19 cellular contexts compared by ENCODE assay signal in genomic region chr14:24037658-24038037, GRCh38. TPM values are rescaled to one million over a fixed set of nuclear protein-coding genes. Genes with fewer than 3 reads are reported as not detected.
DNase-seq lines count a peak whose midpoint lies in the region; ATAC-seq and TF ChIP-seq lines count a peak whose summit lies in the region.
"Had no signal": no experiment of that assay in that cellular context is flagged by ENCODE, and none has a peak within 500 bp of the region (broad histone marks: within the 10 kb centered on the region; RNA-seq: fewer than 3 reads in every experiment).

No MANE protein-coding gene starts in this region.

- peak overlapping the region; percentile 67 for H3K9ac ChIP-seq in neuronal stem cell (ENCODE audit: low read depth, low read length, poor library complexity)

- no peak overlapping the region for H2BK120ac ChIP-seq in neuronal stem cell (ENCODE audit: low read depth, low read length)

- H4K91ac ChIP-seq in neuronal stem cell (ENCODE audit: low read depth, low read length, poor library complexity): no peak overlapping the region

- H2BK5ac ChIP-seq in neuronal stem cell (ENCODE audit: low read length): no peak overlapping the region

- no peak overlapping the region for H2BK12ac ChIP-seq in neuronal stem cell (ENCODE audit: low read length)

- no peaks in the 10 kb centered on the region for H3K79me1 ChIP-seq in neuronal stem cell (ENCODE audit: low read depth, low read length)

- peaks cover 0 to 12% (median 0%) of the 10 kb centered on the region in 3 experiments for H3K27me3 ChIP-seq in neuronal stem cell (ENCODE audit: control insufficient read depth in 3 of 3, insufficient read depth in 3 of 3, low read depth in 1 of 3, low read length in 3 of 3)
- H3K27me3 ChIP-seq: adrenal gland, SJCRH30 had no signal

- TF ChIP-seq CTCF in GM13976 (IDR thresholded peaks at IDR 0.05; ENCODE audit: borderline replicate concordance, control extremely low read depth, extremely low read depth, insufficient read depth, missing control alignments): no peak

- no peak overlapping the region for H2AFZ ChIP-seq in neuronal stem cell (ENCODE audit: low read length)

- no peak overlapping the region for H3K4me3 ChIP-seq in neuronal stem cell (ENCODE audit: low read length in 2 of 2)

- peak overlapping the region; percentile 58 for H2AK5ac ChIP-seq in neuronal stem cell (ENCODE audit: low read depth, low read length)

- H3K14ac ChIP-seq in neuronal stem cell (ENCODE audit: low read length): no peak overlapping the region

- no peak overlapping the region for H3K4me2 ChIP-seq in neuronal stem cell (ENCODE audit: insufficient read depth, low read length, poor library complexity, severe bottlenecking)

- DNase-seq in COLO668 (lab: John Stamatoyannopoulos, UW; ENCODE audit: unreplicated experiment) (peak; percentile 62), GM13976 (ENCODE audit: low spot score) (peak; percentile 17), SK-N-DZ (ENCODE audit: low spot score) (peak; percentile 8), neuronal stem cell (ENCODE audit: low spot score) (no peak), COLO829 (ENCODE audit: low spot score) (no peak)
- no peak for DNase-seq in stimulated activated CD4-positive, alpha-beta T cell treated with anti-CD3 and anti-CD28 coated beads, Interleukin-4, amount 100 ng/mL, for 1 hour
- DNase-seq: activated CD8-positive, alpha-beta memory T cell treated with anti-CD3 and anti-CD28 coated beads, Interleukin-2, amount 50 U/mL, for 48 hours; activated gamma-delta T cell treated with Interleukin-2 at 50 U/mL for 16 hours; Caco-2; foreskin fibroblast; NCI-H2081 treated with DMSO at 0.1 percent for 48 hours; NCI-H82; SJCRH30; stimulated activated CD4-positive, alpha-beta T cell treated with anti-CD3 and anti-CD28 coated beads, Interleukin-2, amount 100 ng/mL, for 48 hours; trophoblast cell; WERI-Rb-1 had no signal

- peak overlapping the region; percentile 86 for H3K23ac ChIP-seq in neuronal stem cell (ENCODE audit: low read depth, low read length, poor library complexity)

- in situ Hi-C loops in GM13976 (cut with MboI; ENCODE audit: low sequenced_read_pairs, unreplicated experiment): loop anchor here (10.0 kb wide), 1 partner anchor 53 kb away; the partner anchor contains the start of gene DHRS4L2

- no peak overlapping the region for H3K4ac ChIP-seq in neuronal stem cell (ENCODE audit: low read length)

- H3K36me3 ChIP-seq in neuronal stem cell (replicated peaks in 1 of 2; ENCODE audit: control insufficient read depth in 2 of 2, insufficient read depth in 2 of 2, low read length in 2 of 2): no peaks in the 10 kb centered on the region
- H3K36me3 ChIP-seq: adrenal gland, SJCRH30, WERI-Rb-1 had no signal

- no peaks in the 10 kb centered on the region for H3K4me1 ChIP-seq in neuronal stem cell (ENCODE audit: control insufficient read depth in 2 of 2, insufficient read depth in 1 of 2, low read depth in 1 of 2, low read length in 2 of 2)
- H3K4me1 ChIP-seq: adrenal gland, Caco-2, SJCRH30 had no signal

- H3K9me3 ChIP-seq in neuronal stem cell (replicated peaks in 1 of 2; ENCODE audit: control insufficient read depth in 2 of 2, insufficient read depth in 1 of 2, low read depth in 1 of 2, low read length in 2 of 2): no peaks in the 10 kb centered on the region
- H3K9me3 ChIP-seq: adrenal gland, Caco-2, SJCRH30 had no signal

- ATAC-seq in GM21526 (IDR thresholded peaks at IDR 0.05; ENCODE audit: low FRiP score, unreplicated experiment): no peak
- no peak for ATAC-seq in HG03521 (IDR thresholded peaks at IDR 0.05; ENCODE audit: unreplicated experiment)

- H4K8ac ChIP-seq in neuronal stem cell (ENCODE audit: low read depth, low read length): peak overlapping the region; percentile 76

- no peak overlapping the region for H3K27ac ChIP-seq in neuronal stem cell (replicated peaks; ENCODE audit: low read length)
- H3K27ac ChIP-seq: SJCRH30, WERI-Rb-1 had no signal

- no peak overlapping the region for H3K18ac ChIP-seq in neuronal stem cell (ENCODE audit: low read length)

- H2BK15ac ChIP-seq in neuronal stem cell (ENCODE audit: low read length): no peak overlapping the region

- no CpG with 5 or more reads among the region's 14 CpGs for WGBS in neuronal stem cell (ENCODE audit: extremely low coverage in 2 of 2, insufficient read length in 2 of 2, insufficient replicate concordance in 1 of 2), 2 donors

RNA-seq across cellular contexts. Expression of gene CARMIL3, which starts 14.2 kb away (rescaled TPM):
- polyA plus RNA-seq in SK-N-DZ (2014; cell fraction: cytosol; rRNA removed): 13.1 and 15.7 TPM in 2 replicates
- 158 and 175 TPM in 2 replicates for polyA plus RNA-seq in SK-N-DZ (2014; cell fraction: nucleus; rRNA removed)
- polyA plus RNA-seq in neuronal stem cell (2013, experiment 1 of 2): 0.96 TPM
- 0.98 TPM for polyA plus RNA-seq in neuronal stem cell (2013, experiment 2 of 2)

RNA-seq across cellular contexts. Expression of gene CPNE6, which starts 33.7 kb away (rescaled TPM):
- polyA plus RNA-seq in SK-N-DZ (2014; cell fraction: cytosol; rRNA removed): 0.41 TPM in 1 of 2 replicates, not detected in the other
- polyA plus RNA-seq in SK-N-DZ (2014; cell fraction: nucleus; rRNA removed): 0.39 and 1.4 TPM in 2 replicates
- polyA plus RNA-seq in neuronal stem cell (2013, experiment 1 of 2): not detected
- polyA plus RNA-seq in neuronal stem cell (2013, experiment 2 of 2): not detected

RNA-seq across cellular contexts. Expression of gene DHRS4L2, which starts 48.9 kb away (rescaled TPM):
- 1.9 and 4.2 TPM in 2 replicates for polyA plus RNA-seq in SK-N-DZ (2014; cell fraction: cytosol; rRNA removed)
- polyA plus RNA-seq in SK-N-DZ (2014; cell fraction: nucleus; rRNA removed): 0.17 and 3.4 TPM in 2 replicates
- polyA plus RNA-seq in neuronal stem cell (2013, experiment 1 of 2): 13.4 TPM
- 13.9 TPM for polyA plus RNA-seq in neuronal stem cell (2013, experiment 2 of 2)

RNA-seq across cellular contexts. Expression of gene PCK2, which starts 56.5 kb away (rescaled TPM):
- 38.6 and 40.2 TPM in 2 replicates for polyA plus RNA-seq in SK-N-DZ (2014; cell fraction: cytosol; rRNA removed)
- polyA plus RNA-seq in SK-N-DZ (2014; cell fraction: nucleus; rRNA removed): 35.4 and 45.6 TPM in 2 replicates
- polyA plus RNA-seq in neuronal stem cell (2013, experiment 1 of 2): 15.2 TPM
- 15.1 TPM for polyA plus RNA-seq in neuronal stem cell (2013, experiment 2 of 2)

Comparison
In these comparisons a context has a peak if more than half of its experiments do, and no peak if none do; other contexts are left out.
1. DNase-seq: peak in COLO668 (single experiment), GM13976 (single experiment) and SK-N-DZ (single experiment); none in neuronal stem cell (single experiment), stimulated activated CD4-positive, alpha-beta T cell treated with anti-CD3 and anti-CD28 coated beads, Interleukin-4, amount 100 ng/mL, for 1 hour (single experiment) and COLO829 (single experiment).